23 cellular contexts compared by ENCODE assay signal in genomic region chr14:64233791-64234190, GRCh38.
DNase-seq lines count a peak whose midpoint lies in the region; ATAC-seq and TF ChIP-seq lines count a peak whose summit lies in the region.
"Had no signal": no experiment of that assay in that cellular context is flagged by ENCODE, and none has a peak within 500 bp of the region (broad histone marks: within the 10 kb centered on the region; RNA-seq: fewer than 3 reads in every experiment).

No MANE protein-coding gene starts in this region.

- peaks cover 12 to 14% of the 10 kb centered on the region in 2 donors for H3K36me3 ChIP-seq in mucosa of rectum (ENCODE audit: control insufficient read depth in 2 of 2, insufficient read depth in 2 of 2, low read length in 2 of 2)
- H3K36me3 ChIP-seq in aorta (ENCODE audit: control insufficient read depth in 1 of 2, insufficient read depth in 2 of 2, low read length in 1 of 2), result peaks cover 0 to 4% of the 10 kb centered on the region in 2 donors

- H3K4me1 ChIP-seq in mucosa of rectum (ENCODE audit: control insufficient read depth in 2 of 2, insufficient read depth in 2 of 2, low read length in 2 of 2) (peaks cover 4 to 5% of the 10 kb centered on the region in 2 donors), aorta (ENCODE audit: control insufficient read depth in 1 of 2, insufficient read depth in 2 of 2, low read length in 2 of 2) (no peaks in the 10 kb centered on the region)
- H3K4me1 ChIP-seq: lower lobe of right lung had no signal

- H3K27me3 Mint-ChIP-seq in stimulated activated naive CD8-positive, alpha-beta T cell treated with anti-CD3 and anti-CD28 coated beads, Interleukin-15, Interleukin-2, amounts not matched to agents 100 ng/mL and 50 ng/mL, for 24 hours, result no peaks in the 10 kb centered on the region
- H3K27me3 Mint-ChIP-seq in stimulated activated naive CD8-positive, alpha-beta T cell treated with anti-CD3 and anti-CD28 coated beads, Interleukin-15, amount 100 ng/mL, for 72 hours, result peaks cover 5% of the 10 kb centered on the region
- H3K27me3 Mint-ChIP-seq in activated B cell treated with CpG ODN at 0.5 μM for 24 hours, result no peaks in the 10 kb centered on the region
- H3K27me3 Mint-ChIP-seq: activated naive CD8-positive, alpha-beta T cell had no signal

- CTCF ChIA-PET in activated B cell treated with CpG ODN at 0.5 μM for 24 hours (lab: Charles Lee), result interaction anchor here (0.8 kb wide), 1 partner anchor 61 kb away, joined by 3 read pairs; the partner anchor contains the start of gene ESR2

- TF ChIP-seq CTCF in activated B cell treated with CpG ODN at 0.5 μM for 24 hours (IDR thresholded peaks at IDR 0.05), result no peak

- intact Hi-C loops in activated B cell treated with CpG ODN at 0.5 μM for 24 hours (cut with micrococcal nuclease), result loop anchor here (2.0 kb wide), 1 partner anchor 63 kb away; no protein-coding TSS in a partner anchor
- intact Hi-C loops in aorta (cut with DNase I), result no loop called here

- no peak overlapping the region for H3K4me3 Mint-ChIP-seq in stimulated activated naive CD8-positive, alpha-beta T cell treated with anti-CD3 and anti-CD28 coated beads, Interleukin-15, Interleukin-2, amounts not matched to agents 100 ng/mL and 50 ng/mL, for 24 hours
- H3K4me3 Mint-ChIP-seq in stimulated activated naive CD8-positive, alpha-beta T cell treated with anti-CD3 and anti-CD28 coated beads, Interleukin-15, amount 100 ng/mL, for 72 hours, result no peak overlapping the region
- H3K4me3 Mint-ChIP-seq in activated B cell treated with CpG ODN at 0.5 μM for 24 hours, result peak overlapping the region; percentile 73
- H3K4me3 Mint-ChIP-seq: activated naive CD8-positive, alpha-beta T cell had no signal

- H3K36me3 Mint-ChIP-seq in stimulated activated naive CD8-positive, alpha-beta T cell treated with anti-CD3 and anti-CD28 coated beads, Interleukin-15, Interleukin-2, amounts not matched to agents 100 ng/mL and 50 ng/mL, for 24 hours (ENCODE audit: low read depth), result no peaks in the 10 kb centered on the region
- peaks cover 7% of the 10 kb centered on the region for H3K36me3 Mint-ChIP-seq in activated B cell treated with CpG ODN at 0.5 μM for 24 hours (ENCODE audit: low read depth)
- H3K36me3 Mint-ChIP-seq: activated naive CD8-positive, alpha-beta T cell had no signal

- H3K4me3 ChIP-seq in mucosa of rectum (ENCODE audit: low read length in 2 of 2), result no peak overlapping the region
- no peak overlapping the region for H3K4me3 ChIP-seq in aorta (ENCODE audit: low read length in 2 of 2)
- H3K4me3 ChIP-seq: body of pancreas, esophagus squamous epithelium, K562, lower lobe of right lung, smooth muscle cell had no signal

- WGBS in aorta, 2 donors, result 88 to 97% methylated on average over 2 of the region's 2 CpGs

- no peak for ATAC-seq in stimulated activated naive CD8-positive, alpha-beta T cell treated with anti-CD3 and anti-CD28 coated beads, Interleukin-15, amount 100 ng/mL, for 72 hours
- no peak for ATAC-seq in activated B cell treated with CpG ODN at 0.5 μM for 24 hours (ENCODE audit: low read depth)
- no peak for ATAC-seq in aorta (ENCODE audit: low FRiP score)
- ATAC-seq: body of pancreas; K562; lower lobe of right lung; stimulated activated naive CD8-positive, alpha-beta T cell treated with anti-CD3 and anti-CD28 coated beads, Interleukin-15, Interleukin-2, amounts not matched to agents 100 U/mL and 50 U/mL, for 24 hours had no signal

- peak overlapping the region; percentile 93 for H3K27ac Mint-ChIP-seq in stimulated activated naive CD8-positive, alpha-beta T cell treated with anti-CD3 and anti-CD28 coated beads, Interleukin-15, Interleukin-2, amounts not matched to agents 100 ng/mL and 50 ng/mL, for 24 hours
- peak overlapping the region in 1 of 2 donors; percentile 62 for H3K27ac Mint-ChIP-seq in stimulated activated naive CD8-positive, alpha-beta T cell treated with anti-CD3 and anti-CD28 coated beads, Interleukin-15, amount 100 ng/mL, for 72 hours
- peak overlapping the region; percentile 97 for H3K27ac Mint-ChIP-seq in activated B cell treated with CpG ODN at 0.5 μM for 24 hours

- H3K27ac ChIP-seq in mucosa of rectum (ENCODE audit: low read depth in 2 of 2, low read length in 2 of 2) (peak overlapping the region; percentile 40 to 56), aorta (ENCODE audit: low read depth in 1 of 2, low read length in 2 of 2) (no peak overlapping the region)
- H3K27ac ChIP-seq: body of pancreas, lower lobe of right lung had no signal

- H3K9ac ChIP-seq in mucosa of rectum (ENCODE audit: low read depth in 1 of 2, low read length in 2 of 2), result no peak overlapping the region

- H3K4me1 Mint-ChIP-seq in stimulated activated naive CD8-positive, alpha-beta T cell treated with anti-CD3 and anti-CD28 coated beads, Interleukin-15, Interleukin-2, amounts not matched to agents 100 ng/mL and 50 ng/mL, for 24 hours (ENCODE audit: low read depth), result peaks cover 54% of the 10 kb centered on the region
- peaks cover 20% of the 10 kb centered on the region for H3K4me1 Mint-ChIP-seq in stimulated activated naive CD8-positive, alpha-beta T cell treated with anti-CD3 and anti-CD28 coated beads, Interleukin-15, amount 100 ng/mL, for 72 hours
- H3K4me1 Mint-ChIP-seq in activated B cell treated with CpG ODN at 0.5 μM for 24 hours, result peaks cover 72% of the 10 kb centered on the region

- H3K9me3 Mint-ChIP-seq in stimulated activated naive CD8-positive, alpha-beta T cell treated with anti-CD3 and anti-CD28 coated beads, Interleukin-15, Interleukin-2, amounts not matched to agents 100 ng/mL and 50 ng/mL, for 24 hours, result no peaks in the 10 kb centered on the region
- H3K9me3 Mint-ChIP-seq in stimulated activated naive CD8-positive, alpha-beta T cell treated with anti-CD3 and anti-CD28 coated beads, Interleukin-15, amount 100 ng/mL, for 72 hours, result no peaks in the 10 kb centered on the region
- no peaks in the 10 kb centered on the region for H3K9me3 Mint-ChIP-seq in activated B cell treated with CpG ODN at 0.5 μM for 24 hours

- no peaks in the 10 kb centered on the region for H3K27me3 ChIP-seq in mucosa of rectum (ENCODE audit: control insufficient read depth in 2 of 2, insufficient read depth in 2 of 2, low read length in 2 of 2)
- no peaks in the 10 kb centered on the region for H3K27me3 ChIP-seq in aorta (ENCODE audit: control insufficient read depth in 1 of 2, insufficient read depth in 2 of 2, low read length in 1 of 2)
- H3K27me3 ChIP-seq: body of pancreas, esophagus squamous epithelium had no signal

- H3K9me3 ChIP-seq in mucosa of rectum (ENCODE audit: control insufficient read depth in 2 of 2, low read length in 2 of 2) (no peaks in the 10 kb centered on the region), aorta (ENCODE audit: control insufficient read depth, low read length) (no peaks in the 10 kb centered on the region)
- H3K9me3 ChIP-seq: body of pancreas, esophagus squamous epithelium, lower lobe of right lung had no signal

- POLR2A ChIA-PET in activated B cell treated with CpG ODN at 0.5 μM for 24 hours (lab: Charles Lee), result interaction anchor here (0.9 to 4.5 kb wide), 5 partner anchors 10 to 271 kb away, joined by 3 to 77 read pairs (median 51); partner anchors contain the start of gene ESR2

- no peak for DNase-seq in stimulated activated naive CD8-positive, alpha-beta T cell treated with anti-CD3 and anti-CD28 coated beads, Interleukin-15, amount 100 ng/mL, for 72 hours
- no peak for DNase-seq in activated B cell treated with CpG ODN at 0.5 μM for 24 hours
- no peak for DNase-seq in aorta
- no peak for DNase-seq in SK-N-DZ (ENCODE audit: low spot score)
- no peak for DNase-seq in NOMO-1 (lab: John Stamatoyannopoulos, UW; ENCODE audit: unreplicated experiment in 2 of 2)
- no peak for DNase-seq in AG08396 (ENCODE audit: low spot score)
- DNase-seq: activated CD4-positive, alpha-beta T cell treated with anti-CD3 and anti-CD28 coated beads for 4 hours; body of pancreas; C1 segment of cervical spinal cord; effector memory CD4-positive, alpha-beta T cell; esophagus squamous epithelium; lower lobe of right lung; NCI-H1436 treated with DMSO at 0.1 percent for 48 hours; NCI-H524 treated with DMSO at 0.1 percent for 48 hours; occipital lobe; OCI-M1; stimulated activated naive CD8-positive, alpha-beta T cell treated with anti-CD3 and anti-CD28 coated beads, Interleukin-15, Interleukin-2, amounts not matched to agents 100 U/mL and 50 U/mL, for 24 hours; trophoblast cell had no signal

Comparison
In these comparisons a context has a peak if more than half of its experiments do, and no peak if none do; other contexts are left out.
1. H3K27ac ChIP-seq: peak in mucosa of rectum (2 of 2); none in aorta (0 of 2).